In genomic region chr2:227325824-227326195, GRCh38 we compare ENCODE assay signal across 8 cellular contexts. TPM values are rescaled to one million over a fixed set of nuclear protein-coding genes. Genes with fewer than 3 reads are reported as not detected.
A peak's percentile ranks its signal among the peaks of the same experiment; 100 is the strongest.
DNase-seq lines count a peak whose midpoint lies in the region; ATAC-seq and TF ChIP-seq lines count a peak whose summit lies in the region.

No MANE protein-coding gene starts in this region.

- TF ChIP-seq CTCF in GM06990 (IDR thresholded peaks at IDR 0.05; ENCODE audit: insufficient read depth, low read length, poor library complexity, severe bottlenecking), result no peak

- H3K4me1 ChIP-seq in ACC112 (ENCODE audit: control insufficient read depth, insufficient read depth, low read length, unreplicated experiment), result peaks cover 9% of the 10 kb centered on the region
- no peaks in the 10 kb centered on the region for H3K4me1 ChIP-seq in mucosa of stomach (ENCODE audit: control insufficient read depth, insufficient read depth, low read length)
- peaks cover 0 to 3% of the 10 kb centered on the region in 2 donors for H3K4me1 ChIP-seq in aorta (ENCODE audit: control insufficient read depth in 1 of 2, insufficient read depth in 2 of 2, low read length in 2 of 2)

- H2AFZ ChIP-seq in ACC112 (ENCODE audit: low read length, unreplicated experiment), result peak overlapping the region; percentile 89

- peak overlapping the region; percentile 83 for H3K9ac ChIP-seq in mucosa of stomach (ENCODE audit: low read length)

- peaks cover 62% of the 10 kb centered on the region for H3K79me2 ChIP-seq in ACC112 (ENCODE audit: control insufficient read depth, insufficient read depth, low read length, unreplicated experiment)

- DNase-seq in GM06990 (ENCODE audit: extremely low read depth, insufficient read length) (peak; percentile 69), SW480 (ENCODE audit: low spot score) (peak; percentile 23), aorta (peak in 1 of 2 donors; percentile 60)

- H3K27me3 ChIP-seq in ACC112 (ENCODE audit: insufficient read depth, low read length) (no peaks in the 10 kb centered on the region), GM06990 (replicated peaks; ENCODE audit: control insufficient read depth, insufficient read depth, low read length) (no peaks in the 10 kb centered on the region), mucosa of stomach (ENCODE audit: control insufficient read depth, insufficient read depth, low read length) (no peaks in the 10 kb centered on the region), aorta (ENCODE audit: control insufficient read depth in 1 of 2, insufficient read depth in 2 of 2, low read length in 1 of 2) (no peaks in the 10 kb centered on the region)

- H3K36me3 ChIP-seq in ACC112 (ENCODE audit: insufficient read depth, low read length) (peaks cover 7% of the 10 kb centered on the region), GM06990 (ENCODE audit: control insufficient read depth, insufficient read depth, low read length) (peaks cover 2% of the 10 kb centered on the region; the same call in 1 of the 2 replicates), mucosa of stomach (ENCODE audit: control insufficient read depth, insufficient read depth, low read length) (no peaks in the 10 kb centered on the region), aorta (ENCODE audit: control insufficient read depth in 1 of 2, insufficient read depth in 2 of 2, low read length in 1 of 2) (no peaks in the 10 kb centered on the region)

- intact Hi-C loops in aorta (cut with DNase I), result loop anchor here (5.0 to 10.0 kb wide), 2 partner anchors 41 to 139 kb away; no protein-coding TSS in a partner anchor

- no peaks in the 10 kb centered on the region for H3K9me3 ChIP-seq in mucosa of stomach (ENCODE audit: control insufficient read depth, low read length)
- no peaks in the 10 kb centered on the region for H3K9me3 ChIP-seq in aorta (ENCODE audit: control insufficient read depth, low read length)

- ATAC-seq in HG03159 (IDR thresholded peaks at IDR 0.05; ENCODE audit: unreplicated experiment), result peak; percentile 1
- peak; percentile 24 for ATAC-seq in esophagus mucosa
- ATAC-seq in aorta (ENCODE audit: low FRiP score), result peak; percentile 39
- no peak for ATAC-seq in GM18519 (IDR thresholded peaks at IDR 0.05; ENCODE audit: low FRiP score, unreplicated experiment)

- peak overlapping the region; percentile 97 for H3K4me3 ChIP-seq in ACC112 (ENCODE audit: low read depth, low read length)
- peak overlapping the region; percentile 90 for H3K4me3 ChIP-seq in GM06990 (replicated peaks; ENCODE audit: low read depth, low read length)
- H3K4me3 ChIP-seq in mucosa of stomach (ENCODE audit: low read length), result peak overlapping the region; percentile 64
- peak overlapping the region; percentile 95 to 97 for H3K4me3 ChIP-seq in aorta (ENCODE audit: low read length in 2 of 2)

- H3K27ac ChIP-seq in ACC112 (ENCODE audit: low read depth, low read length) (peak overlapping the region; percentile 73), aorta (ENCODE audit: low read depth in 1 of 2, low read length in 2 of 2) (peak overlapping the region in 1 of 2 donors; percentile 61)

- WGBS in aorta, 2 donors, result 0% methylated on average over 13 of the region's 13 CpGs

RNA-seq across cellular contexts. Expression of gene MFF, which starts 0.8 kb away (rescaled TPM):
- total RNA-seq in esophagus mucosa (45.7 TPM), aorta (10 to 100 TPM; 57.4 to 76.9 TPM)
- polyA plus RNA-seq in aorta, result 100 to 1,000 TPM in 1 of 2 donors, 10 to 100 TPM in 1; 97.6 to 119 TPM

RNA-seq across cellular contexts. Expression of gene TM4SF20, which starts 53.3 kb away (rescaled TPM):
- not detected for total RNA-seq in esophagus mucosa
- total RNA-seq in aorta, result not detected
- polyA plus RNA-seq in aorta, result 10 to 100 TPM in 1 of 2 donors, not detected in 1; 25.0 TPM
